In genomic region chr18:78912862-78913261, GRCh38 we compare ENCODE assay signal across 23 cellular contexts.
"Had no signal": no experiment of that assay in that cellular context is flagged by ENCODE, and none has a peak within 500 bp of the region (broad histone marks: within the 10 kb centered on the region; RNA-seq: fewer than 3 reads in every experiment).

No MANE protein-coding gene starts in this region.

- H3K27me3 ChIP-seq: right lobe of liver, tibial nerve had no signal

- H3K9me3 ChIP-seq: right lobe of liver had no signal

- H3K36me3 ChIP-seq: breast epithelium, right lobe of liver, tibial nerve had no signal

- H3K4me1 ChIP-seq: breast epithelium, right lobe of liver, tibial nerve had no signal

- DNase-seq: activated CD4-positive, alpha-beta T cell treated with anti-CD3 and anti-CD28 coated beads for 4 hours; activated CD4-positive, alpha-beta T cell treated with anti-CD3 and anti-CD28 coated beads, Interleukin-2, amount 50 U/mL, for 4 hours; activated gamma-delta T cell treated with Interleukin-2 at 50 U/mL for 16 hours; activated naive CD4-positive, alpha-beta T cell treated with anti-CD3 and anti-CD28 coated beads, Interleukin-2, amount 50 U/mL, for 16 hours; activated T-cell treated with anti-CD3 and anti-CD28 coated beads, Interleukin-2, amount 50 U/mL, for 4 hours; central memory CD4-positive, alpha-beta T cell; dermis blood vessel endothelial cell; effector CD8-positive, alpha-beta T cell; left ventricle myocardium superior; mammary epithelial cell; naive B cell; nephron progenitor cell; stimulated activated CD4-positive, alpha-beta T cell treated with anti-CD3 and anti-CD28 coated beads, Interleukin-1b, Interleukin-23, amount 100 ng/mL, for 48 hours; stimulated activated CD4-positive, alpha-beta T cell treated with anti-CD3 and anti-CD28 coated beads, Interleukin-4, amount 100 ng/mL, for 4 hours; stimulated activated naive CD4-positive, alpha-beta T cell; SW 1271; T-helper 9 cell had no signal

- H3K27ac Mint-ChIP-seq: activated T-helper 17 cell treated with anti-CD3 and anti-CD28 coated beads, Interleukin-2, amount 50 U/mL, for 72 hours; T-helper 1 cell treated with Interleukin-12 subunit alpha and Interleukin-12 subunit beta and Interleukin-4 antibody, amounts not matched to agents 30 μg/mL and 1 μg/mL, for 36 hours had no signal

- H3K9me3 Mint-ChIP-seq: activated T-cell treated with anti-CD3 and anti-CD28 coated beads, Interleukin-2, amount 50 U/mL, for 4 hours; T-helper 1 cell treated with Interleukin-12 subunit alpha and Interleukin-12 subunit beta and Interleukin-4 antibody, amounts not matched to agents 30 μg/mL and 1 μg/mL, for 36 hours had no signal

- H3K27ac ChIP-seq: breast epithelium, right lobe of liver, tibial nerve, VCaP had no signal

- H3K4me3 ChIP-seq: breast epithelium, right lobe of liver, tibial nerve had no signal

- H3K4me1 Mint-ChIP-seq: activated T-helper 17 cell treated with anti-CD3 and anti-CD28 coated beads, Interleukin-2, amount 50 U/mL, for 72 hours; naive B cell had no signal

- ATAC-seq: activated T-cell treated with anti-CD3 and anti-CD28 coated beads, Interleukin-2, amount 50 U/mL, for 4 hours; activated T-helper 17 cell treated with anti-CD3 and anti-CD28 coated beads, Interleukin-2, amount 50 U/mL, for 72 hours; left ventricle myocardium superior; right lobe of liver had no signal

- H3K4me3 Mint-ChIP-seq: activated T-cell treated with anti-CD3 and anti-CD28 coated beads, Interleukin-2, amount 50 U/mL, for 4 hours; activated T-helper 17 cell treated with anti-CD3 and anti-CD28 coated beads, Interleukin-2, amount 50 U/mL, for 72 hours; naive B cell; nephron progenitor cell; T-helper 1 cell treated with Interleukin-12 subunit alpha and Interleukin-12 subunit beta and Interleukin-4 antibody, amounts not matched to agents 30 μg/mL and 1 μg/mL, for 36 hours had no signal
